Comparison of ENCODE assay signal across 1 cellular context in genomic region chrX:46375831-46376230, GRCh38.
TF ChIP-seq lines count a peak whose summit lies in the region.

No MANE protein-coding gene starts in this region.

TF ChIP-seq in GM23338, 12 proteins besides CTCF, POLR2A, EP300 and RAD21 (continued from another document):
- no peak for TF ChIP-seq ZNF462 (CRISPR knock-in tag; IDR thresholded peaks at IDR 0.05)
- no peak for TF ChIP-seq JUNB (IDR thresholded peaks at IDR 0.05; ENCODE audit: unreplicated experiment)
- TF ChIP-seq, protein P1, sequence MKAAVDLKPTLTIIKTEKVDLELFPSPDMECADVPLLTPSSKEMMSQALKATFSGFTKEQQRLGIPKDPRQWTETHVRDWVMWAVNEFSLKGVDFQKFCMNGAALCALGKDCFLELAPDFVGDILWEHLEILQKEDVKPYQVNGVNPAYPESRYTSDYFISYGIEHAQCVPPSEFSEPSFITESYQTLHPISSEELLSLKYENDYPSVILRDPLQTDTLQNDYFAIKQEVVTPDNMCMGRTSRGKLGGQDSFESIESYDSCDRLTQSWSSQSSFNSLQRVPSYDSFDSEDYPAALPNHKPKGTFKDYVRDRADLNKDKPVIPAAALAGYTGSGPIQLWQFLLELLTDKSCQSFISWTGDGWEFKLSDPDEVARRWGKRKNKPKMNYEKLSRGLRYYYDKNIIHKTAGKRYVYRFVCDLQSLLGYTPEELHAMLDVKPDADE (IDR thresholded peaks at IDR 0.05), result no peak
- TF ChIP-seq ZNF114 (CRISPR knock-in tag; IDR thresholded peaks at IDR 0.05), result no peak
- TF ChIP-seq NANOG (IDR thresholded peaks at IDR 0.05; ENCODE audit: borderline replicate concordance), result no peak
- no peak for TF ChIP-seq STAT1 (IDR thresholded peaks at IDR 0.05; ENCODE audit: unreplicated experiment)
- TF ChIP-seq EZH2phosphoT487 (IDR thresholded peaks at IDR 0.05; ENCODE audit: unreplicated experiment), result no peak
- no peak for TF ChIP-seq REST (IDR thresholded peaks at IDR 0.05; ENCODE audit: unreplicated experiment)
